Comparison of ENCODE assay signal across 1 cellular context in genomic region chr5:150144876-150145275, GRCh38.
TF ChIP-seq lines count a peak whose summit lies in the region.

No MANE protein-coding gene starts in this region.

TF ChIP-seq in H1, 55 proteins besides CTCF, POLR2A, EP300 and RAD21:
- TF ChIP-seq KDM1A (IDR thresholded peaks at IDR 0.05; ENCODE audit: borderline replicate concordance, low read length) = no peak
- TF ChIP-seq EZH2 (IDR thresholded peaks at IDR 0.05; ENCODE audit: low read depth, low read length, severe bottlenecking) = no peak
- TF ChIP-seq, protein P1, sequence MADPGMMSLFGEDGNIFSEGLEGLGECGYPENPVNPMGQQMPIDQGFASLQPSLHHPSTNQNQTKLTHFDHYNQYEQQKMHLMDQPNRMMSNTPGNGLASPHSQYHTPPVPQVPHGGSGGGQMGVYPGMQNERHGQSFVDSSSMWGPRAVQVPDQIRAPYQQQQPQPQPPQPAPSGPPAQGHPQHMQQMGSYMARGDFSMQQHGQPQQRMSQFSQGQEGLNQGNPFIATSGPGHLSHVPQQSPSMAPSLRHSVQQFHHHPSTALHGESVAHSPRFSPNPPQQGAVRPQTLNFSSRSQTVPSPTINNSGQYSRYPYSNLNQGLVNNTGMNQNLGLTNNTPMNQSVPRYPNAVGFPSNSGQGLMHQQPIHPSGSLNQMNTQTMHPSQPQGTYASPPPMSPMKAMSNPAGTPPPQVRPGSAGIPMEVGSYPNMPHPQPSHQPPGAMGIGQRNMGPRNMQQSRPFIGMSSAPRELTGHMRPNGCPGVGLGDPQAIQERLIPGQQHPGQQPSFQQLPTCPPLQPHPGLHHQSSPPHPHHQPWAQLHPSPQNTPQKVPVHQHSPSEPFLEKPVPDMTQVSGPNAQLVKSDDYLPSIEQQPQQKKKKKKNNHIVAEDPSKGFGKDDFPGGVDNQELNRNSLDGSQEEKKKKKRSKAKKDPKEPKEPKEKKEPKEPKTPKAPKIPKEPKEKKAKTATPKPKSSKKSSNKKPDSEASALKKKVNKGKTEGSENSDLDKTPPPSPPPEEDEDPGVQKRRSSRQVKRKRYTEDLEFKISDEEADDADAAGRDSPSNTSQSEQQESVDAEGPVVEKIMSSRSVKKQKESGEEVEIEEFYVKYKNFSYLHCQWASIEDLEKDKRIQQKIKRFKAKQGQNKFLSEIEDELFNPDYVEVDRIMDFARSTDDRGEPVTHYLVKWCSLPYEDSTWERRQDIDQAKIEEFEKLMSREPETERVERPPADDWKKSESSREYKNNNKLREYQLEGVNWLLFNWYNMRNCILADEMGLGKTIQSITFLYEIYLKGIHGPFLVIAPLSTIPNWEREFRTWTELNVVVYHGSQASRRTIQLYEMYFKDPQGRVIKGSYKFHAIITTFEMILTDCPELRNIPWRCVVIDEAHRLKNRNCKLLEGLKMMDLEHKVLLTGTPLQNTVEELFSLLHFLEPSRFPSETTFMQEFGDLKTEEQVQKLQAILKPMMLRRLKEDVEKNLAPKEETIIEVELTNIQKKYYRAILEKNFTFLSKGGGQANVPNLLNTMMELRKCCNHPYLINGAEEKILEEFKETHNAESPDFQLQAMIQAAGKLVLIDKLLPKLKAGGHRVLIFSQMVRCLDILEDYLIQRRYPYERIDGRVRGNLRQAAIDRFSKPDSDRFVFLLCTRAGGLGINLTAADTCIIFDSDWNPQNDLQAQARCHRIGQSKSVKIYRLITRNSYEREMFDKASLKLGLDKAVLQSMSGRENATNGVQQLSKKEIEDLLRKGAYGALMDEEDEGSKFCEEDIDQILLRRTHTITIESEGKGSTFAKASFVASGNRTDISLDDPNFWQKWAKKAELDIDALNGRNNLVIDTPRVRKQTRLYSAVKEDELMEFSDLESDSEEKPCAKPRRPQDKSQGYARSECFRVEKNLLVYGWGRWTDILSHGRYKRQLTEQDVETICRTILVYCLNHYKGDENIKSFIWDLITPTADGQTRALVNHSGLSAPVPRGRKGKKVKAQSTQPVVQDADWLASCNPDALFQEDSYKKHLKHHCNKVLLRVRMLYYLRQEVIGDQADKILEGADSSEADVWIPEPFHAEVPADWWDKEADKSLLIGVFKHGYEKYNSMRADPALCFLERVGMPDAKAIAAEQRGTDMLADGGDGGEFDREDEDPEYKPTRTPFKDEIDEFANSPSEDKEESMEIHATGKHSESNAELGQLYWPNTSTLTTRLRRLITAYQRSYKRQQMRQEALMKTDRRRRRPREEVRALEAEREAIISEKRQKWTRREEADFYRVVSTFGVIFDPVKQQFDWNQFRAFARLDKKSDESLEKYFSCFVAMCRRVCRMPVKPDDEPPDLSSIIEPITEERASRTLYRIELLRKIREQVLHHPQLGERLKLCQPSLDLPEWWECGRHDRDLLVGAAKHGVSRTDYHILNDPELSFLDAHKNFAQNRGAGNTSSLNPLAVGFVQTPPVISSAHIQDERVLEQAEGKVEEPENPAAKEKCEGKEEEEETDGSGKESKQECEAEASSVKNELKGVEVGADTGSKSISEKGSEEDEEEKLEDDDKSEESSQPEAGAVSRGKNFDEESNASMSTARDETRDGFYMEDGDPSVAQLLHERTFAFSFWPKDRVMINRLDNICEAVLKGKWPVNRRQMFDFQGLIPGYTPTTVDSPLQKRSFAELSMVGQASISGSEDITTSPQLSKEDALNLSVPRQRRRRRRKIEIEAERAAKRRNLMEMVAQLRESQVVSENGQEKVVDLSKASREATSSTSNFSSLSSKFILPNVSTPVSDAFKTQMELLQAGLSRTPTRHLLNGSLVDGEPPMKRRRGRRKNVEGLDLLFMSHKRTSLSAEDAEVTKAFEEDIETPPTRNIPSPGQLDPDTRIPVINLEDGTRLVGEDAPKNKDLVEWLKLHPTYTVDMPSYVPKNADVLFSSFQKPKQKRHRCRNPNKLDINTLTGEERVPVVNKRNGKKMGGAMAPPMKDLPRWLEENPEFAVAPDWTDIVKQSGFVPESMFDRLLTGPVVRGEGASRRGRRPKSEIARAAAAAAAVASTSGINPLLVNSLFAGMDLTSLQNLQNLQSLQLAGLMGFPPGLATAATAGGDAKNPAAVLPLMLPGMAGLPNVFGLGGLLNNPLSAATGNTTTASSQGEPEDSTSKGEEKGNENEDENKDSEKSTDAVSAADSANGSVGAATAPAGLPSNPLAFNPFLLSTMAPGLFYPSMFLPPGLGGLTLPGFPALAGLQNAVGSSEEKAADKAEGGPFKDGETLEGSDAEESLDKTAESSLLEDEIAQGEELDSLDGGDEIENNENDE (IDR thresholded peaks at IDR 0.05; ENCODE audit: insufficient replicate concordance, low read length) = no peak
- TF ChIP-seq SIRT6 (IDR thresholded peaks at IDR 0.05; ENCODE audit: low read length) = no peak
- no peak for TF ChIP-seq SP2 (IDR thresholded peaks at IDR 0.05; ENCODE audit: low read length)
- TF ChIP-seq NRF1 (IDR thresholded peaks at IDR 0.05; ENCODE audit: low read depth, low read length) = no peak
- TF ChIP-seq ASH2L (IDR thresholded peaks at IDR 0.05; ENCODE audit: low read length) = no peak
- TF ChIP-seq TAF7 (optimal IDR thresholded peaks at IDR 0.05; ENCODE audit: borderline replicate concordance, low read depth, low read length) = no peak
- no peak for TF ChIP-seq GABPA (IDR thresholded peaks at IDR 0.05; ENCODE audit: borderline replicate concordance, insufficient read depth, low read length)
- TF ChIP-seq TBP (IDR thresholded peaks at IDR 0.05; ENCODE audit: low read depth, low read length) = no peak
- TF ChIP-seq SP1 (IDR thresholded peaks at IDR 0.05; ENCODE audit: low read depth, low read length) = no peak
- TF ChIP-seq RBBP5 (IDR thresholded peaks at IDR 0.05; ENCODE audit: borderline replicate concordance, low read depth, low read length) = no peak
- no peak for TF ChIP-seq RNF2 (IDR thresholded peaks at IDR 0.05; ENCODE audit: borderline replicate concordance, low read depth, low read length, missing control alignments, poor library complexity, severe bottlenecking)
- no peak for TF ChIP-seq TAF1 (IDR thresholded peaks at IDR 0.05; ENCODE audit: low read depth, low read length)
- TF ChIP-seq RFX5 (IDR thresholded peaks at IDR 0.05; ENCODE audit: borderline replicate concordance, low read depth, low read length) = no peak
TF ChIP-seq in H1: peak in this region for 0.
